1 cellular context compared by ENCODE assay signal in the genomic region with DNA sequence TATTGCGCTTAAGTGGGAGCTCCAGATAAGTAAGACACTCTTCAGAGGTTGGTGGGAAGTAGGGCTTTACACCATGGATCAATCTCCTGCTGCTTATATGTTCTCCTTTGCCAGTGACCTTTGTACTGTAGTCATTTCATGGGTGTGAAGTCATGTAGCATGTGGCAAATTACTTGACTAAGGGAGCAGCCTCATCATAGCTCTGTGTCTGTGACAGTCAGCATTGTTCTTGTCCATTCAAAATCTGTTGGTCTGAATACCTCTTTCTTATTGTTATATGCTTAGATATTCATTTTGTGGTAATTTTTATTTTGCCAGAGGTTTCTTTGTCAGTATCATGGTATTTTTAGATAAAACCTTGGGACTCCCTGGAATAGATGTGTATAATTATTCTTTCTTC.
TF ChIP-seq lines count a peak whose summit lies in the region.

No MANE protein-coding gene starts in this region.

TF ChIP-seq in IMR-90, 13 proteins besides CTCF, POLR2A, EP300 and RAD21:
- TF ChIP-seq MXI1 (IDR thresholded peaks at IDR 0.05; ENCODE audit: borderline replicate concordance, low read depth, low read length) (no peak), RFX5 (IDR thresholded peaks at IDR 0.05; ENCODE audit: low read depth, low read length) (no peak), FOS (IDR thresholded peaks at IDR 0.05; ENCODE audit: low read depth, low read length) (no peak), BHLHE40 (IDR thresholded peaks at IDR 0.05; ENCODE audit: low read depth, low read length) (no peak), MAZ (IDR thresholded peaks at IDR 0.05; ENCODE audit: borderline replicate concordance, low read depth, low read length) (no peak), SMC3 (IDR thresholded peaks at IDR 0.05; ENCODE audit: low read depth, low read length) (no peak), CHD1 (IDR thresholded peaks at IDR 0.05; ENCODE audit: low read depth, low read length) (no peak), RCOR1 (IDR thresholded peaks at IDR 0.05; ENCODE audit: insufficient replicate concordance, low read length) (no peak), CEBPB (IDR thresholded peaks at IDR 0.05; ENCODE audit: low read depth, low read length) (no peak), MAFK (IDR thresholded peaks at IDR 0.05; ENCODE audit: low read depth, low read length) (no peak), NFE2L2 (IDR thresholded peaks at IDR 0.05; ENCODE audit: low read depth, low read length) (no peak)
- TF ChIP-seq, protein P1, sequence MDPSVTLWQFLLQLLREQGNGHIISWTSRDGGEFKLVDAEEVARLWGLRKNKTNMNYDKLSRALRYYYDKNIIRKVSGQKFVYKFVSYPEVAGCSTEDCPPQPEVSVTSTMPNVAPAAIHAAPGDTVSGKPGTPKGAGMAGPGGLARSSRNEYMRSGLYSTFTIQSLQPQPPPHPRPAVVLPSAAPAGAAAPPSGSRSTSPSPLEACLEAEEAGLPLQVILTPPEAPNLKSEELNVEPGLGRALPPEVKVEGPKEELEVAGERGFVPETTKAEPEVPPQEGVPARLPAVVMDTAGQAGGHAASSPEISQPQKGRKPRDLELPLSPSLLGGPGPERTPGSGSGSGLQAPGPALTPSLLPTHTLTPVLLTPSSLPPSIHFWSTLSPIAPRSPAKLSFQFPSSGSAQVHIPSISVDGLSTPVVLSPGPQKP (IDR thresholded peaks at IDR 0.05; ENCODE audit: borderline replicate concordance, low read depth, low read length) = no peak
- TF ChIP-seq, protein P2, sequence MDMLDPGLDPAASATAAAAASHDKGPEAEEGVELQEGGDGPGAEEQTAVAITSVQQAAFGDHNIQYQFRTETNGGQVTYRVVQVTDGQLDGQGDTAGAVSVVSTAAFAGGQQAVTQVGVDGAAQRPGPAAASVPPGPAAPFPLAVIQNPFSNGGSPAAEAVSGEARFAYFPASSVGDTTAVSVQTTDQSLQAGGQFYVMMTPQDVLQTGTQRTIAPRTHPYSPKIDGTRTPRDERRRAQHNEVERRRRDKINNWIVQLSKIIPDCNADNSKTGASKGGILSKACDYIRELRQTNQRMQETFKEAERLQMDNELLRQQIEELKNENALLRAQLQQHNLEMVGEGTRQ (IDR thresholded peaks at IDR 0.05; ENCODE audit: low read depth, low read length) = no peak
